1 cellular context compared by ENCODE assay signal in genomic region chr7:2632717-2633537, GRCh38.
TF ChIP-seq lines count a peak whose summit lies in the region.

No MANE protein-coding gene starts in this region.

TF ChIP-seq in GM12878, 131 proteins besides CTCF, POLR2A, EP300 and RAD21 (continued from another document and continues in another):
- TF ChIP-seq CUX1 (IDR thresholded peaks at IDR 0.05; ENCODE audit: insufficient replicate concordance, low read depth, low read length), result no peak
- TF ChIP-seq JUNB (IDR thresholded peaks at IDR 0.05), result no peak
- no peak for TF ChIP-seq EZH2 (IDR thresholded peaks at IDR 0.05; ENCODE audit: borderline replicate concordance, control insufficient read depth, low read depth, low read length)
- TF ChIP-seq E2F4 (IDR thresholded peaks at IDR 0.05; ENCODE audit: low read depth, low read length), result no peak
- no peak for TF ChIP-seq SMC3 (IDR thresholded peaks at IDR 0.05; ENCODE audit: borderline replicate concordance, low read length)
- no peak for TF ChIP-seq TAF1 (IDR thresholded peaks at IDR 0.05; ENCODE audit: borderline replicate concordance, low read depth, low read length)
- TF ChIP-seq ZNF24 (IDR thresholded peaks at IDR 0.05), result no peak
- TF ChIP-seq HCFC1 (IDR thresholded peaks at IDR 0.05; ENCODE audit: low read length), result no peak
- 0 out of 2 replicates have a peak, but pooled peaks have one; percentile 28 for TF ChIP-seq ZNF687 (IDR thresholded peaks at IDR 0.05)
- TF ChIP-seq IKZF2 (IDR thresholded peaks at IDR 0.05), result peak; percentile 21 to 50; a peak in 1 of 4 replicates
- peak; percentile 27; the same call in 1 of the 2 replicates for TF ChIP-seq PAX5 (IDR thresholded peaks at IDR 0.05; ENCODE audit: borderline replicate concordance, low read depth, low read length)
- TF ChIP-seq TCF3 (IDR thresholded peaks at IDR 0.05; ENCODE audit: borderline replicate concordance, insufficient read depth, low read depth, low read length), result no peak
- TF ChIP-seq IRF3 (IDR thresholded peaks at IDR 0.05), result no peak
- TF ChIP-seq RUNX3 (IDR thresholded peaks at IDR 0.05; ENCODE audit: low read length), result peak; percentile 70
- no peak for TF ChIP-seq STAT1 (conservative IDR thresholded peaks at IDR 0.05)
- no peak for TF ChIP-seq CBX5 (IDR thresholded peaks at IDR 0.05; ENCODE audit: low read depth)
- TF ChIP-seq USF2 (IDR thresholded peaks at IDR 0.05; ENCODE audit: borderline replicate concordance, low read depth, low read length), result no peak
- peak; percentile 73 for TF ChIP-seq RELA (IDR thresholded peaks at IDR 0.05; ENCODE audit: borderline replicate concordance, partially characterized antibody)
- peak; percentile 82 for TF ChIP-seq DPF2 (IDR thresholded peaks at IDR 0.05)
- TF ChIP-seq MTA3 (IDR thresholded peaks at IDR 0.05; ENCODE audit: borderline replicate concordance, low read length), result no peak
- no peak; the same call in 1 of the 2 replicates for TF ChIP-seq MTA2 (IDR thresholded peaks at IDR 0.05; ENCODE audit: low read depth)
- TF ChIP-seq POLR2AphosphoS2 (IDR thresholded peaks at IDR 0.05; ENCODE audit: low read depth, low read length), result no peak
- no peak for TF ChIP-seq ZBTB40 (IDR thresholded peaks at IDR 0.05; ENCODE audit: borderline replicate concordance)
- TF ChIP-seq RBBP5 (conservative IDR thresholded peaks at IDR 0.05), result no peak
- TF ChIP-seq MEF2B (IDR thresholded peaks at IDR 0.05; ENCODE audit: partially characterized antibody, poor library complexity, severe bottlenecking), result peak; percentile 86
- no peak for TF ChIP-seq USF1 (IDR thresholded peaks at IDR 0.05; ENCODE audit: borderline replicate concordance, extremely low read length, insufficient read depth, low read depth, low read length)
- TF ChIP-seq KLF5 (IDR thresholded peaks at IDR 0.05; ENCODE audit: partially characterized antibody), result no peak
- no peak for TF ChIP-seq ELK1 (IDR thresholded peaks at IDR 0.05; ENCODE audit: low read depth, low read length)
- peak; percentile 65 for TF ChIP-seq ATF7 (IDR thresholded peaks at IDR 0.05; ENCODE audit: low read depth)
- no peak; the same call in 1 of the 2 replicates for TF ChIP-seq SIN3A (IDR thresholded peaks at IDR 0.05; ENCODE audit: low read depth, low read length)
- no peak for TF ChIP-seq NFIC (IDR thresholded peaks at IDR 0.05; ENCODE audit: low read depth, low read length)
- TF ChIP-seq ZSCAN29 (IDR thresholded peaks at IDR 0.05), result no peak
- no peak for TF ChIP-seq BMI1 (IDR thresholded peaks at IDR 0.05; ENCODE audit: borderline replicate concordance)
- no peak for TF ChIP-seq ZBTB11 (CRISPR knock-in tag; IDR thresholded peaks at IDR 0.05)
- TF ChIP-seq YBX1 (IDR thresholded peaks at IDR 0.05), result no peak
- TF ChIP-seq SRF (IDR thresholded peaks at IDR 0.05; ENCODE audit: low read depth in 2 of 2, low read length in 2 of 2), result no peak
- no peak for TF ChIP-seq CEBPB (IDR thresholded peaks at IDR 0.05; ENCODE audit: borderline replicate concordance in 1 of 2, low read depth in 2 of 2, low read length in 2 of 2)
- TF ChIP-seq CREB1 (IDR thresholded peaks at IDR 0.05; ENCODE audit: low read depth), result 0 out of 2 replicates have a peak, but pooled peaks have one; percentile 36
